ENCODE assay signal across 9 cellular contexts in the genomic region with DNA sequence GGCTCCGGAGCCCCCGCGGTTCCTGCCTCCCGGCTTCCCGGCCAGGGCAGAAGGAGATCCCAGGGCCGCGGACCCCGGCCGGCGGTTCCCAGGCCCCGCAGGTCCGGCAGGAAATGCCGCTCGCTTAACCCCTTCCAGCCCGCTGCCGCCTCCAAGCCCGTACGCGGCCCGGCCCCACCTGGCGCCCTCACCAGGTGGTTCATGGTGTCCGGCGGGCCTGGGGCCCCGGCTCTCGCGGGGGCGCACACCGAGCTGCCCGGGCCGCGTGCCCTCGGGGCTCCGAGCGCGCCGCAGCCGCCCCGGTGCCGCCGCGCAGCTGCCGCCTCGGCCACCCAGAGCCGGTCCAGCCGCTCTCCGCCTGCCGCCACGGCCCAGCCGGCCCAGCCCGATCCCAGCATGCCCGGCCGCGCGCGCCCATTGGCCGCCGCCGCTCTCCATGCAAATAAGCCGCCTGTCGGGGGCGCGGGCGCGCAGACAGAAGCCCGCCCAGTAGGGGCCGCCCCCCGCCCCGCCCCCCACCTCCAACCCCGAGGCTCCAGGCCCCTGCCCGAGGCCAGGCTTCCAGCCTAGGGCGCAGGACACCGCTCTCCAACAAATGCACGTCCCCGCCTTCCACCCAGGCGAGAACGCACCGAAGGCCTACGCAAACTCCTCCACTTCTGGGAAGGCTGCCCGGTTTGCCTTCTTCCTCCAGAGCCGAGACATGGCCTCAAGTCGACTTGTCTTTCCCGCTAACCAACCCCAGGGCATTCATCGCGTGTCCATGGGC. TPM values are rescaled to one million over a fixed set of nuclear protein-coding genes. Genes with fewer than 3 reads are reported as not detected.
DNase-seq lines count a peak whose midpoint lies in the region; ATAC-seq and TF ChIP-seq lines count a peak whose summit lies in the region.
"Had no signal": no experiment of that assay in that cellular context is flagged by ENCODE, and none has a peak within 500 bp of the region (broad histone marks: within the 10 kb centered on the region; RNA-seq: fewer than 3 reads in every experiment).

A gene with protein sequence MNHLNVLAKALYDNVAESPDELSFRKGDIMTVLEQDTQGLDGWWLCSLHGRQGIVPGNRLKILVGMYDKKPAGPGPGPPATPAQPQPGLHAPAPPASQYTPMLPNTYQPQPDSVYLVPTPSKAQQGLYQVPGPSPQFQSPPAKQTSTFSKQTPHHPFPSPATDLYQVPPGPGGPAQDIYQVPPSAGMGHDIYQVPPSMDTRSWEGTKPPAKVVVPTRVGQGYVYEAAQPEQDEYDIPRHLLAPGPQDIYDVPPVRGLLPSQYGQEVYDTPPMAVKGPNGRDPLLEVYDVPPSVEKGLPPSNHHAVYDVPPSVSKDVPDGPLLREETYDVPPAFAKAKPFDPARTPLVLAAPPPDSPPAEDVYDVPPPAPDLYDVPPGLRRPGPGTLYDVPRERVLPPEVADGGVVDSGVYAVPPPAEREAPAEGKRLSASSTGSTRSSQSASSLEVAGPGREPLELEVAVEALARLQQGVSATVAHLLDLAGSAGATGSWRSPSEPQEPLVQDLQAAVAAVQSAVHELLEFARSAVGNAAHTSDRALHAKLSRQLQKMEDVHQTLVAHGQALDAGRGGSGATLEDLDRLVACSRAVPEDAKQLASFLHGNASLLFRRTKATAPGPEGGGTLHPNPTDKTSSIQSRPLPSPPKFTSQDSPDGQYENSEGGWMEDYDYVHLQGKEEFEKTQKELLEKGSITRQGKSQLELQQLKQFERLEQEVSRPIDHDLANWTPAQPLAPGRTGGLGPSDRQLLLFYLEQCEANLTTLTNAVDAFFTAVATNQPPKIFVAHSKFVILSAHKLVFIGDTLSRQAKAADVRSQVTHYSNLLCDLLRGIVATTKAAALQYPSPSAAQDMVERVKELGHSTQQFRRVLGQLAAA (minus strand): TSS at position 345 of the 769 bp plus-strand sequence. CDS start 142 bp downstream, at position 203.

- TF ChIP-seq POLR2A in right lobe of liver (IDR thresholded peaks at IDR 0.05) (peak; percentile 95), stomach (IDR thresholded peaks at IDR 0.05) (no peak)

- WGBS in ectodermal cell, 2 experiments = 1% methylated on average over 82 to 84 of the region's 84 CpGs
- WGBS in right lobe of liver (ENCODE audit: insufficient coverage, low coverage, low lambda C conversion rate, missing lambda C conversion rate) = 13% methylated on average over 12 of the region's 84 CpGs
- 0 to 12% (median 1%) methylated on average over 11 to 84 of the region's 84 CpGs for WGBS in stomach, 5 donors

- DNase-seq in NCI-H1694 treated with DMSO at 0.1 percent for 48 hours (lab: John Stamatoyannopoulos, UW) = peak; percentile 23
- DNase-seq in NCI-H1694 (lab: John Stamatoyannopoulos, UW) = no peak
- peak; percentile 83 for DNase-seq in HT-29 (ENCODE audit: low spot score)
- peak; percentile 65 to 87 for DNase-seq in SHP77 (lab: John Stamatoyannopoulos, UW)
- DNase-seq in right lobe of liver = peak; percentile 93 to 94 (median 93)
- peak; percentile 93 for DNase-seq in stomach
- DNase-seq: DND-41 had no signal

- H3K27me3 ChIP-seq in ectodermal cell (ENCODE audit: control insufficient read depth, insufficient read depth, low read length, poor library complexity, severe bottlenecking) (peaks cover 8% of the 10 kb centered on the region), right lobe of liver (no peaks in the 10 kb centered on the region), stomach (peaks cover 0 to 45% (median 6%) of the 10 kb centered on the region in 3 donors)

- no peaks in the 10 kb centered on the region for H3K9me3 ChIP-seq in ectodermal cell (ENCODE audit: control insufficient read depth, low read length)
- H3K9me3 ChIP-seq in right lobe of liver = no peaks in the 10 kb centered on the region
- no peaks in the 10 kb centered on the region for H3K9me3 ChIP-seq in stomach

- TF ChIP-seq CTCF in right lobe of liver (IDR thresholded peaks at IDR 0.05) (peak in 3 of 4 donors; percentile 13 to 42 (median 28)), stomach (IDR thresholded peaks at IDR 0.05) (peak in 1 of 7 experiments; percentile 30)

- H3K4me3 ChIP-seq in ectodermal cell (ENCODE audit: insufficient read depth, low read depth, low read length) = peak within 1 kb of the TSS; percentile 61
- H3K4me3 ChIP-seq in right lobe of liver = peak within 1 kb of the TSS; percentile 81 to 89 (median 87)
- peak within 1 kb of the TSS; percentile 55 to 89 (median 82) for H3K4me3 ChIP-seq in stomach

- H3K27ac ChIP-seq in ectodermal cell (ENCODE audit: insufficient read depth, low read depth, low read length, poor library complexity, severe bottlenecking) = peak within 1 kb of the TSS; percentile 40
- H3K27ac ChIP-seq in right lobe of liver = peak within 1 kb of the TSS; percentile 60 to 87 (median 75)
- H3K27ac ChIP-seq in stomach = peak within 1 kb of the TSS; percentile 96 to 100 (median 98)

- intact Hi-C loops in right lobe of liver (cut with DNase I) = no loop called here
- intact Hi-C loops in stomach (cut with DNase I; ENCODE audit: low total_unique reads) = no loop called here

- ATAC-seq in GM21360 (IDR thresholded peaks at IDR 0.05; ENCODE audit: unreplicated experiment) (peak; percentile 87), right lobe of liver (peak; percentile 65 to 87 (median 83))

- no peaks in the 10 kb centered on the region for H3K36me3 ChIP-seq in ectodermal cell (ENCODE audit: control insufficient read depth, insufficient read depth, low read length)
- H3K36me3 ChIP-seq in right lobe of liver = no peaks in the 10 kb centered on the region
- no peaks in the 10 kb centered on the region for H3K36me3 ChIP-seq in stomach

- H3K4me1 ChIP-seq in ectodermal cell (ENCODE audit: control insufficient read depth, insufficient read depth, low read length) = peaks cover 69% of the 10 kb centered on the region
- peaks cover 0 to 48% (median 20%) of the 10 kb centered on the region in 4 donors for H3K4me1 ChIP-seq in right lobe of liver
- peaks cover 88 to 96% (median 95%) of the 10 kb centered on the region in 4 donors for H3K4me1 ChIP-seq in stomach

- no peak for TF ChIP-seq EP300 in stomach (IDR thresholded peaks at IDR 0.05)

RNA-seq across cellular contexts. Expression of the gene that starts here (rescaled TPM):
- 230 and 270 TPM in 2 replicates for total RNA-seq in HT-29 (2014; rRNA removed; shearing (Covaris generic))
- 49.9 TPM for polyA plus RNA-seq in ectodermal cell (2013, experiment 1 of 4)
- polyA plus RNA-seq in ectodermal cell (2013, experiment 2 of 4) = 46.7 TPM
- 33.0 TPM for polyA plus RNA-seq in ectodermal cell (2013, experiment 3 of 4)
- polyA plus RNA-seq in ectodermal cell (2013, experiment 4 of 4) = 37.2 TPM
- total RNA-seq in right lobe of liver = 100 to 1,000 TPM in 1 of 6 experiments, 10 to 100 TPM in 5; 29.2 to 108 (median 51.2) TPM
- total RNA-seq in stomach = 100 to 1,000 TPM in 3 of 5 donors, 10 to 100 TPM in 2; 44.4 to 219 (median 122) TPM
- polyA plus RNA-seq in stomach = 10 to 100 TPM; 34.7 to 51.5 (median 45.6) TPM

Comparison
In these comparisons a context has a peak if more than half of its experiments do, and no peak if none do; other contexts are left out.
1. H3K27ac ChIP-seq: peak in every context shown above with its lines; median percentile 98 in stomach; 75 in right lobe of liver; 40 in ectodermal cell.